18 cellular contexts compared by ENCODE assay signal in the genomic region with DNA sequence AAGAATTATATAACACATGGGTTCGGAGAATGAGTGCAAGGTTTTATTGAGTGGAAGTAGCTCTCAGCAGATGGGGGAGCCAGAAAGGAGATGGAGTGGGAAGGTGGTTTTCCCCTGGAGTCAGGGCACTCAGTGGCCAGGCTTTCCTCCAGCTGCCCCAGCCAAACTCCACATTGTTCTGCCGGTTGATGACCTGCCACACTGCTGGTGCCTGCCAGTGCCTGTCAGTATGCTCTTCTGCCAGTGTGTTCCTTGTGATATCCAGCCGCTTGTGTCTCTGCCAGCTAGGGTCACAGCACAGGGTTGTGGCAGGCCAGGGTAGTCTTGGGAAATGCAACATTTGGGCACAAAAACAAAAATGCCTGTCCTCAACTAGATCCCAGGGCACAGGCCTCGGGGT.
DNase-seq lines count a peak whose midpoint lies in the region; ATAC-seq and TF ChIP-seq lines count a peak whose summit lies in the region.
"Had no signal": no experiment of that assay in that cellular context is flagged by ENCODE, and none has a peak within 500 bp of the region (broad histone marks: within the 10 kb centered on the region; RNA-seq: fewer than 3 reads in every experiment).

No MANE protein-coding gene starts in this region.

- H2AFZ ChIP-seq in DND-41 (ENCODE audit: low read depth, low read length) (peak overlapping the region; percentile 66; the same call in 1 of the 2 replicates), Loucy (ENCODE audit: low read length) (0 out of 2 replicates have a peak overlapping the region, but pooled peaks have one; percentile 5), neuronal stem cell (ENCODE audit: low read length) (peak overlapping the region; percentile 45)
- H2AFZ ChIP-seq: GM23248 had no signal

- H3K4ac ChIP-seq in neuronal stem cell (ENCODE audit: low read length) = no peak overlapping the region

- H3K4me1 ChIP-seq in DND-41 (ENCODE audit: insufficient read depth, low read length) = peaks cover 17% of the 10 kb centered on the region
- H3K4me1 ChIP-seq in Loucy (ENCODE audit: insufficient read depth, low read length, poor library complexity, severe bottlenecking) = no peaks in the 10 kb centered on the region
- peaks cover 0 to 1% of the 10 kb centered on the region in 2 donors for H3K4me1 ChIP-seq in neuronal stem cell (ENCODE audit: control insufficient read depth in 2 of 2, insufficient read depth in 1 of 2, low read depth in 1 of 2, low read length in 2 of 2)
- H3K4me1 ChIP-seq: BLaER1, Caco-2 had no signal

- H3K79me2 ChIP-seq in DND-41 (ENCODE audit: insufficient read depth, low read length) (no peaks in the 10 kb centered on the region), Loucy (ENCODE audit: insufficient read depth, low read length) (no peaks in the 10 kb centered on the region)

- H2BK5ac ChIP-seq in neuronal stem cell (ENCODE audit: low read length) = no peak overlapping the region

- H3K4me3 ChIP-seq in DND-41 (ENCODE audit: low read depth in 1 of 2, low read length in 2 of 2) = no peak overlapping the region
- H3K4me3 ChIP-seq in Loucy (ENCODE audit: low read length, poor library complexity, severe bottlenecking) = no peak overlapping the region
- H3K4me3 ChIP-seq in neuronal stem cell (ENCODE audit: low read length in 2 of 2) = no peak overlapping the region
- H3K4me3 ChIP-seq: BLaER1, GM23248 had no signal

- no peak overlapping the region for H4K8ac ChIP-seq in neuronal stem cell (ENCODE audit: low read depth, low read length)

- no peak overlapping the region for H2AK5ac ChIP-seq in neuronal stem cell (ENCODE audit: low read depth, low read length)

- H3K4me2 ChIP-seq in DND-41 (ENCODE audit: insufficient read depth, low read length) = no peak overlapping the region
- no peak overlapping the region for H3K4me2 ChIP-seq in Loucy (ENCODE audit: low read depth, low read length, poor library complexity, severe bottlenecking)
- H3K4me2 ChIP-seq in neuronal stem cell (ENCODE audit: insufficient read depth, low read length, poor library complexity, severe bottlenecking) = no peak overlapping the region
- H3K4me2 ChIP-seq: BLaER1 had no signal

- H3F3A ChIP-seq in Loucy (ENCODE audit: low read depth) = no peaks in the 10 kb centered on the region

- H4K91ac ChIP-seq in neuronal stem cell (ENCODE audit: low read depth, low read length, poor library complexity) = no peak overlapping the region

- no peak overlapping the region for H2BK15ac ChIP-seq in neuronal stem cell (ENCODE audit: low read length)

- H3K14ac ChIP-seq in neuronal stem cell (ENCODE audit: low read length) = no peak overlapping the region

- TF ChIP-seq CTCF in DND-41 (IDR thresholded peaks at IDR 0.05; ENCODE audit: borderline replicate concordance, extremely low read depth, low read length, poor library complexity, severe bottlenecking) (no peak), Loucy (conservative IDR thresholded peaks at IDR 0.05; ENCODE audit: low read length) (no peak)

- no peaks in the 10 kb centered on the region for H3K9me3 ChIP-seq in DND-41 (ENCODE audit: insufficient read depth, low read length, severe bottlenecking)
- no peaks in the 10 kb centered on the region for H3K9me3 ChIP-seq in Loucy (ENCODE audit: insufficient read depth, low read depth, low read length)
- H3K9me3 ChIP-seq in neuronal stem cell (replicated peaks in 1 of 2; ENCODE audit: control insufficient read depth in 2 of 2, insufficient read depth in 1 of 2, low read depth in 1 of 2, low read length in 2 of 2) = no peaks in the 10 kb centered on the region
- H3K9me3 ChIP-seq: BLaER1, Caco-2 had no signal

- no peaks in the 10 kb centered on the region for H3K36me3 ChIP-seq in DND-41 (ENCODE audit: insufficient read depth, low read length)
- H3K36me3 ChIP-seq in Loucy (ENCODE audit: insufficient read depth, low read length) = no peaks in the 10 kb centered on the region
- H3K36me3 ChIP-seq in neuronal stem cell (replicated peaks in 1 of 2; ENCODE audit: control insufficient read depth in 2 of 2, insufficient read depth in 2 of 2, low read length in 2 of 2) = no peaks in the 10 kb centered on the region
- H3K36me3 ChIP-seq: BLaER1 had no signal

- no peaks in the 10 kb centered on the region for H4K20me1 ChIP-seq in DND-41 (ENCODE audit: insufficient read depth, low read length)
- H4K20me1 ChIP-seq in Loucy (ENCODE audit: insufficient read depth, low read length, poor library complexity, severe bottlenecking) = no peaks in the 10 kb centered on the region
- H4K20me1 ChIP-seq: BLaER1 had no signal

- H3K27ac ChIP-seq in DND-41 (ENCODE audit: low read length) (peak overlapping the region; percentile 61; the same call in 1 of the 2 replicates), neuronal stem cell (replicated peaks; ENCODE audit: low read length) (no peak overlapping the region)
- H3K27ac ChIP-seq: BLaER1, GM23248 had no signal

- no peaks in the 10 kb centered on the region for H3K79me1 ChIP-seq in neuronal stem cell (ENCODE audit: low read depth, low read length)

- no peaks in the 10 kb centered on the region for H3K9me2 ChIP-seq in Loucy (replicated peaks; ENCODE audit: low read depth, low read length)

- no peak overlapping the region for H2BK12ac ChIP-seq in neuronal stem cell (ENCODE audit: low read length)

- intact Hi-C loops in left ventricle myocardium superior (cut with micrococcal nuclease) = no loop called here

- H3K9ac ChIP-seq in DND-41 (ENCODE audit: low read depth, low read length) = no peak overlapping the region
- no peak overlapping the region for H3K9ac ChIP-seq in Loucy (ENCODE audit: low read depth, low read length, poor library complexity, severe bottlenecking)
- H3K9ac ChIP-seq in neuronal stem cell (ENCODE audit: low read depth, low read length, poor library complexity) = no peak overlapping the region
- H3K9ac ChIP-seq: BLaER1, GM23248 had no signal

- H2BK120ac ChIP-seq in neuronal stem cell (ENCODE audit: low read depth, low read length) = no peak overlapping the region

- peak overlapping the region; percentile 46 for H3K18ac ChIP-seq in neuronal stem cell (ENCODE audit: low read length)

- no peak overlapping the region for H3K23ac ChIP-seq in neuronal stem cell (ENCODE audit: low read depth, low read length, poor library complexity)

- DNase-seq in DND-41 (no peak), left ventricle myocardium superior (no peak), neuronal stem cell (ENCODE audit: low spot score) (no peak), NOMO-1 treated with DMSO at 0.1 percent for 48 hours (lab: John Stamatoyannopoulos, UW; ENCODE audit: unreplicated experiment) (no peak), mesenteric fat pad (ENCODE audit: low spot score) (no peak)
- no peak for DNase-seq in activated CD4-positive, alpha-beta T cell treated with anti-CD3 and anti-CD28 coated beads, Interleukin-2, amount 50 U/mL, for 4 hours
- DNase-seq: Caco-2; CD4-positive, alpha-beta memory T cell; DMS 273 treated with DMSO at 0.1 percent for 48 hours; GM23248; HCEC 1CT; KG1; NCI-H1092 treated with DMSO at 0.1 percent for 48 hours; NCI-H1436 treated with DMSO at 0.1 percent for 48 hours; NCI-H1930 had no signal

- ATAC-seq in DND-41 (ENCODE audit: insufficient read depth, low read depth) = 0 out of 3 replicates have a peak, but pooled peaks have one; percentile 17
- ATAC-seq in left ventricle myocardium superior = peak; percentile 43
- ATAC-seq: Panc1 had no signal

- WGBS in neuronal stem cell (ENCODE audit: extremely low coverage in 2 of 2, insufficient read length in 2 of 2, insufficient replicate concordance in 1 of 2), 2 donors = no CpG with 5 or more reads among the region's 4 CpGs

- H3K27me3 ChIP-seq in DND-41 (ENCODE audit: insufficient read depth, low read length, poor library complexity) (no peaks in the 10 kb centered on the region), Loucy (ENCODE audit: insufficient read depth, low read length, poor library complexity, severe bottlenecking) (no peaks in the 10 kb centered on the region), neuronal stem cell (ENCODE audit: control insufficient read depth in 3 of 3, insufficient read depth in 3 of 3, low read depth in 1 of 3, low read length in 3 of 3) (no peaks in the 10 kb centered on the region)
- H3K27me3 ChIP-seq: BLaER1 had no signal

Comparison
In these comparisons a context has a peak if more than half of its experiments do, and no peak if none do; other contexts are left out.
1. H2AFZ ChIP-seq: peak in every context shown above with its lines; median percentile 66 in DND-41; 45 in neuronal stem cell; 5 in Loucy.